In genomic region chr14:34872822-34873590, GRCh38 we compare ENCODE assay signal across 8 cellular contexts. TPM values are rescaled to one million over a fixed set of nuclear protein-coding genes. Genes with fewer than 3 reads are reported as not detected.
A peak's percentile ranks its signal among the peaks of the same experiment; 100 is the strongest.
DNase-seq lines count a peak whose midpoint lies in the region; ATAC-seq and TF ChIP-seq lines count a peak whose summit lies in the region.

No MANE protein-coding gene starts in this region.

- peaks cover 9% of the 10 kb centered on the region for H3F3A ChIP-seq in MM.1S (ENCODE audit: insufficient read depth, low read length)

- H3K9me3 Mint-ChIP-seq in activated T-helper 2 cell treated with anti-CD3 and anti-CD28 coated beads, Interferon-gamma antibody, Interleukin-2, Interleukin-4, amounts not matched to agents 10 μg/mL and 5 μg/mL and 100 μg/mL, durations not matched to agents 14 hours and 24 hours and 36 hours = no peaks in the 10 kb centered on the region

- H2AFZ ChIP-seq in MM.1S (ENCODE audit: low read length) = peak overlapping the region; percentile 38; the same call in 1 of the 2 replicates

- peak; percentile 2 for ATAC-seq in GM21717 (IDR thresholded peaks at IDR 0.05; ENCODE audit: unreplicated experiment)

- H3K9me3 ChIP-seq in MM.1S (replicated peaks; ENCODE audit: insufficient read depth, low read length) (no peaks in the 10 kb centered on the region), skeletal muscle satellite cell (replicated peaks; ENCODE audit: low read length) (no peaks in the 10 kb centered on the region)

- peaks cover 48% of the 10 kb centered on the region for H3K36me3 Mint-ChIP-seq in activated T-helper 2 cell treated with anti-CD3 and anti-CD28 coated beads, Interferon-gamma antibody, Interleukin-2, Interleukin-4, amounts not matched to agents 10 μg/mL and 5 μg/mL and 100 μg/mL, durations not matched to agents 14 hours and 24 hours and 36 hours (ENCODE audit: low read depth)

- no peaks in the 10 kb centered on the region for H3K27me3 Mint-ChIP-seq in activated T-helper 2 cell treated with anti-CD3 and anti-CD28 coated beads, Interferon-gamma antibody, Interleukin-2, Interleukin-4, amounts not matched to agents 10 μg/mL and 5 μg/mL and 100 μg/mL, durations not matched to agents 14 hours and 24 hours and 36 hours (ENCODE audit: low read depth)

- H3K4me3 ChIP-seq in MM.1S (ENCODE audit: low read length) (peak overlapping the region; percentile 79), skeletal muscle satellite cell (ENCODE audit: low read length) (peak overlapping the region; percentile 96)

- H3K27me3 ChIP-seq in MM.1S (replicated peaks; ENCODE audit: insufficient read depth, low read length) (no peaks in the 10 kb centered on the region), skeletal muscle satellite cell (ENCODE audit: control insufficient read depth, insufficient read depth, low read length) (no peaks in the 10 kb centered on the region)

- no peaks in the 10 kb centered on the region for H3K4me1 ChIP-seq in MM.1S (ENCODE audit: low read length)
- peaks cover 12% of the 10 kb centered on the region for H3K4me1 ChIP-seq in skeletal muscle satellite cell (ENCODE audit: control insufficient read depth, insufficient read depth, low read length)

- H3K36me3 ChIP-seq in MM.1S (replicated peaks; ENCODE audit: insufficient read depth, low read length) = no peaks in the 10 kb centered on the region
- peaks cover 14% of the 10 kb centered on the region for H3K36me3 ChIP-seq in skeletal muscle satellite cell (ENCODE audit: insufficient read depth, low read length)

- peaks cover 29% of the 10 kb centered on the region for H3K4me1 Mint-ChIP-seq in activated T-helper 2 cell treated with anti-CD3 and anti-CD28 coated beads, Interferon-gamma antibody, Interleukin-2, Interleukin-4, amounts not matched to agents 10 μg/mL and 5 μg/mL and 100 μg/mL, durations not matched to agents 14 hours and 24 hours and 36 hours (ENCODE audit: low read depth)

- peaks cover 52% of the 10 kb centered on the region for H3K79me2 ChIP-seq in MM.1S (ENCODE audit: low read length)

- intact Hi-C loops in activated T-helper 2 cell treated with anti-CD3 and anti-CD28 coated beads, Interferon-gamma antibody, Interleukin-2, Interleukin-4, amounts not matched to agents 10 μg/mL and 5 μg/mL and 100 μg/mL, durations not matched to agents 14 hours and 24 hours and 36 hours (cut with micrococcal nuclease) = loop anchor here (1.0 to 10.0 kb wide), 9 partner anchors 14 to 952 kb away; partner anchors contain the start of genes BRMS1L, CFL2, FAM177A1 and PPP2R3C

- DNase-seq in NCI-H2196 treated with DMSO at 0.1 percent for 48 hours (lab: John Stamatoyannopoulos, UW; ENCODE audit: unreplicated experiment) = peak; percentile 40
- DNase-seq in NCI-H2196 (lab: John Stamatoyannopoulos, UW; ENCODE audit: unreplicated experiment) = no peak
- DNase-seq in MM.1S = no peak
- no peak for DNase-seq in activated T-helper 2 cell treated with anti-CD3 and anti-CD28 coated beads, Interferon-gamma antibody, Interleukin-2, Interleukin-4, amounts not matched to agents 10 μg/mL and 5 μg/mL and 100 μg/mL, durations not matched to agents 14 hours and 24 hours and 36 hours (ENCODE audit: low spot score)
- DNase-seq in hepatic stellate cell (ENCODE audit: low spot score) = peak; percentile 26
- DNase-seq in activated CD4-positive, alpha-beta T cell treated with anti-CD3 and anti-CD28 coated beads, Interleukin-2, amount 50 U/mL, for 48 hours = no peak

- H3K27ac ChIP-seq in MM.1S (ENCODE audit: low read length) = peak overlapping the region; percentile 88; the same call in 1 of the 2 replicates

- H3K27ac Mint-ChIP-seq in activated T-helper 2 cell treated with anti-CD3 and anti-CD28 coated beads, Interferon-gamma antibody, Interleukin-2, Interleukin-4, amounts not matched to agents 10 μg/mL and 5 μg/mL and 100 μg/mL, durations not matched to agents 14 hours and 24 hours and 36 hours = peak overlapping the region; percentile 99

- H3K4me2 ChIP-seq in MM.1S (ENCODE audit: low read depth, low read length) = peak overlapping the region; percentile 68
- peak overlapping the region; percentile 99 for H3K4me2 ChIP-seq in skeletal muscle satellite cell (ENCODE audit: low read length)

- no peak for TF ChIP-seq CTCF in MM.1S (IDR thresholded peaks at IDR 0.05; ENCODE audit: low read length)

- no peaks in the 10 kb centered on the region for H3K9me2 ChIP-seq in MM.1S (replicated peaks; ENCODE audit: insufficient read depth, low read length)

- H4K20me1 ChIP-seq in MM.1S (ENCODE audit: insufficient read depth, low read length) = no peaks in the 10 kb centered on the region

- peak overlapping the region; percentile 95 for H3K4me3 Mint-ChIP-seq in activated T-helper 2 cell treated with anti-CD3 and anti-CD28 coated beads, Interferon-gamma antibody, Interleukin-2, Interleukin-4, amounts not matched to agents 10 μg/mL and 5 μg/mL and 100 μg/mL, durations not matched to agents 14 hours and 24 hours and 36 hours (ENCODE audit: low read depth)

- H3K9ac ChIP-seq in MM.1S (ENCODE audit: low read length) (peak overlapping the region; percentile 84; the same call in 1 of the 2 replicates), skeletal muscle satellite cell (ENCODE audit: low read depth, low read length) (peak overlapping the region; percentile 96)

RNA-seq across cellular contexts. Expression of gene BAZ1A, which starts 2.2 kb away (rescaled TPM):
- 81.7 and 85.7 TPM in 2 replicates for total RNA-seq in activated T-helper 2 cell treated with anti-CD3 and anti-CD28 coated beads, Interferon-gamma antibody, Interleukin-2, Interleukin-4, amounts not matched to agents 10 μg/mL and 5 μg/mL and 100 μg/mL, durations not matched to agents 14 hours and 24 hours and 36 hours
- total RNA-seq in skeletal muscle satellite cell (2012; rRNA removed) = 31.0 and 34.2 TPM in 2 replicates

Comparison
In these comparisons a context has a peak if more than half of its experiments do, and no peak if none do; other contexts are left out.
1. DNase-seq: peak in NCI-H2196 treated with DMSO at 0.1 percent for 48 hours (single experiment) and hepatic stellate cell (single experiment); none in NCI-H2196 (single experiment), MM.1S (single experiment), activated T-helper 2 cell treated with anti-CD3 and anti-CD28 coated beads, Interferon-gamma antibody, Interleukin-2, Interleukin-4, amounts not matched to agents 10 μg/mL and 5 μg/mL and 100 μg/mL, durations not matched to agents 14 hours and 24 hours and 36 hours (single experiment) and activated CD4-positive, alpha-beta T cell treated with anti-CD3 and anti-CD28 coated beads, Interleukin-2, amount 50 U/mL, for 48 hours (0 of 2).